ENCODE assay signal across 8 cellular contexts in genomic region chr6:21587182-21587924, GRCh38. TPM values are rescaled to one million over a fixed set of nuclear protein-coding genes. Genes with fewer than 3 reads are reported as not detected.
DNase-seq lines count a peak whose midpoint lies in the region; ATAC-seq and TF ChIP-seq lines count a peak whose summit lies in the region.

No MANE protein-coding gene starts in this region.

- H3K9ac ChIP-seq in adipocyte (ENCODE audit: low read length): peak overlapping the region; percentile 95

- H3K9me3 ChIP-seq in adipocyte (ENCODE audit: control insufficient read depth, low read length): peaks cover under 1% of the 10 kb centered on the region
- H3K9me3 ChIP-seq in left ventricle myocardium inferior (replicated peaks): peaks cover 17% of the 10 kb centered on the region

- intact Hi-C loops in left ventricle myocardium inferior (cut with micrococcal nuclease): no loop called here
- intact Hi-C loops in posterior cingulate gyrus (cut with DNase I): loop anchor here (5.0 kb wide), 1 partner anchor 795 kb away; no protein-coding TSS in a partner anchor

- H3K4me1 ChIP-seq in adipocyte (ENCODE audit: control insufficient read depth, insufficient read depth, low read length): peaks cover 17% of the 10 kb centered on the region
- H3K4me1 ChIP-seq in left ventricle myocardium inferior: peaks cover 28% of the 10 kb centered on the region

- no peaks in the 10 kb centered on the region for H3K27me3 ChIP-seq in adipocyte (replicated peaks; ENCODE audit: control insufficient read depth, insufficient read depth, low read length)
- H3K27me3 ChIP-seq in left ventricle myocardium inferior (ENCODE audit: low read depth): no peaks in the 10 kb centered on the region

- ATAC-seq in GM21367 (IDR thresholded peaks at IDR 0.05; ENCODE audit: unreplicated experiment) (peak; percentile 28), HG03565 (IDR thresholded peaks at IDR 0.05; ENCODE audit: unreplicated experiment) (peak; percentile 27)

- peak; percentile 60 for DNase-seq in EH (ENCODE audit: low read depth)
- peak; percentile 68 for DNase-seq in NOMO-1 treated with DMSO at 0.1 percent for 48 hours (lab: John Stamatoyannopoulos, UW; ENCODE audit: unreplicated experiment)
- peak; percentile 79 for DNase-seq in adipocyte (ENCODE audit: low read depth)
- DNase-seq in left ventricle myocardium inferior: peak; percentile 61
- peak in 9 of 10 donors; percentile 24 to 91 (median 57) for DNase-seq in posterior cingulate gyrus
- DNase-seq in T-helper 9 cell: no peak

- peak overlapping the region; percentile 84 for H3K27ac ChIP-seq in left ventricle myocardium inferior (replicated peaks)

- H3K36me3 ChIP-seq in adipocyte (ENCODE audit: control insufficient read depth, insufficient read depth, low read length, severe bottlenecking): no peaks in the 10 kb centered on the region
- H3K36me3 ChIP-seq in left ventricle myocardium inferior: no peaks in the 10 kb centered on the region

- TF ChIP-seq CTCF in left ventricle myocardium inferior (IDR thresholded peaks at IDR 0.05; ENCODE audit: borderline replicate concordance): peak; percentile 30

- H3K4me3 ChIP-seq in adipocyte (ENCODE audit: low read length) (peak overlapping the region; percentile 97), left ventricle myocardium inferior (peak overlapping the region; percentile 75)

RNA-seq across cellular contexts. Expression of gene SOX4, which starts 6.2 kb away (rescaled TPM):
- total RNA-seq in left ventricle myocardium inferior: 3.8 TPM
